Comparison of ENCODE assay signal across 8 cellular contexts in the genomic region with DNA sequence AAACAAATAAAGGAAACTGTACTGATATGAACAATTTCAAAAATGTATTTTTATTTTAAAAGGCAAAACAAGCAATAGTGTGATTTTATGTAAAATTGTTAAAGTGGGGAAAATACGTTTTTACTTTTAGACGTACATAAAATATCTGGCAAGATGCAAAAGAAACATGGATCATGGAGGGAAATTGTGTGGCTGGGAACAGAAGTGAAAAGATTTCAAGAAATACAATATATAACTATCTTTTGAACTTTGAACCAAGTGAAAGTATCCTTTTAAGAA. TPM values are rescaled to one million over a fixed set of nuclear protein-coding genes. Genes with fewer than 3 reads are reported as not detected.
DNase-seq lines count a peak whose midpoint lies in the region; ATAC-seq and TF ChIP-seq lines count a peak whose summit lies in the region.

No MANE protein-coding gene starts in this region.

- H3K9me3 ChIP-seq in right atrium auricular region (no peaks in the 10 kb centered on the region), mesenchymal stem cell (ENCODE audit: control insufficient read depth, low read length) (no peaks in the 10 kb centered on the region), uterus (no peaks in the 10 kb centered on the region)

- intact Hi-C loops in left ventricle myocardium superior (cut with micrococcal nuclease): no loop called here
- intact Hi-C loops in uterus (cut with DNase I; ENCODE audit: low total_unique reads): no loop called here

- H4K8ac ChIP-seq in mesenchymal stem cell (ENCODE audit: low read length): no peak overlapping the region

- DNase-seq in right atrium auricular region (ENCODE audit: low spot score) (no peak), left ventricle myocardium superior (no peak), brain microvascular endothelial cell (no peak), mesenchymal stem cell (peak; percentile 11), uterus (no peak), NCI-H146 treated with DMSO at 0.1 percent for 48 hours (lab: John Stamatoyannopoulos, UW; ENCODE audit: unreplicated experiment) (no peak)

- H2BK12ac ChIP-seq in mesenchymal stem cell (ENCODE audit: low read length in 2 of 2): no peak overlapping the region

- no peaks in the 10 kb centered on the region for H3K27me3 ChIP-seq in right atrium auricular region
- no peaks in the 10 kb centered on the region for H3K27me3 ChIP-seq in brain microvascular endothelial cell (replicated peaks)
- H3K27me3 ChIP-seq in mesenchymal stem cell (ENCODE audit: control insufficient read depth in 1 of 2, insufficient read depth in 1 of 2, low read length in 2 of 2): no peaks in the 10 kb centered on the region
- no peaks in the 10 kb centered on the region for H3K27me3 ChIP-seq in uterus

- H3K18ac ChIP-seq in mesenchymal stem cell (ENCODE audit: low read depth in 1 of 2, low read length in 2 of 2): no peak overlapping the region

- no peak overlapping the region for H2AK5ac ChIP-seq in mesenchymal stem cell (ENCODE audit: low read length, severe bottlenecking)

- H3K36me3 ChIP-seq in right atrium auricular region (no peaks in the 10 kb centered on the region), brain microvascular endothelial cell (replicated peaks) (no peaks in the 10 kb centered on the region), mesenchymal stem cell (ENCODE audit: control insufficient read depth in 1 of 2, insufficient read depth in 2 of 2, low read depth in 1 of 2, low read length in 2 of 2) (no peaks in the 10 kb centered on the region), uterus (no peaks in the 10 kb centered on the region)

- H2BK120ac ChIP-seq in mesenchymal stem cell (ENCODE audit: low read depth, low read length): no peak overlapping the region

- peak overlapping the region; percentile 74 for H3K4me2 ChIP-seq in mesenchymal stem cell (ENCODE audit: low read length, poor library complexity, severe bottlenecking)

- H2BK5ac ChIP-seq in mesenchymal stem cell (ENCODE audit: low read depth, low read length, poor library complexity, severe bottlenecking): no peak overlapping the region

- H3K4ac ChIP-seq in mesenchymal stem cell (ENCODE audit: low read depth in 1 of 2, low read length in 2 of 2): no peak overlapping the region

- in situ Hi-C loops in brain microvascular endothelial cell (cut with HindIII; ENCODE audit: low pct_ligation_motif_present, low sequenced_read_pairs): no loop called here

- H4K91ac ChIP-seq in mesenchymal stem cell (ENCODE audit: low read length): no peak overlapping the region

- no peak for TF ChIP-seq CTCF in right atrium auricular region (IDR thresholded peaks at IDR 0.05)
- TF ChIP-seq CTCF in brain microvascular endothelial cell (IDR thresholded peaks at IDR 0.05; ENCODE audit: low read depth, low read length, missing control alignments): no peak
- no peak for TF ChIP-seq CTCF in uterus (IDR thresholded peaks at IDR 0.05)

- 58% methylated on average over 2 of the region's 2 CpGs for WGBS in mesenchymal stem cell

- H3K4me1 ChIP-seq in right atrium auricular region: peaks cover 0 to 37% of the 10 kb centered on the region in 2 donors
- H3K4me1 ChIP-seq in mesenchymal stem cell (ENCODE audit: control insufficient read depth, insufficient read depth, low read depth, low read length): peaks cover 12% of the 10 kb centered on the region
- peaks cover 0 to 6% of the 10 kb centered on the region in 2 donors for H3K4me1 ChIP-seq in uterus

- ATAC-seq in left ventricle myocardium superior (no peak), GM19455 (IDR thresholded peaks at IDR 0.05; ENCODE audit: unreplicated experiment) (no peak), HG03025 (IDR thresholded peaks at IDR 0.05; ENCODE audit: low FRiP score, unreplicated experiment) (no peak)

- H3K9ac ChIP-seq in mesenchymal stem cell (ENCODE audit: low read length): peak overlapping the region; percentile 95

- H2AFZ ChIP-seq in mesenchymal stem cell (ENCODE audit: low read depth, low read length): no peak overlapping the region

- H3K27ac ChIP-seq in right atrium auricular region (peak overlapping the region; percentile 95 to 100), brain microvascular endothelial cell (peak overlapping the region; percentile 72), mesenchymal stem cell (ENCODE audit: low read length, poor library complexity, severe bottlenecking) (peak overlapping the region; percentile 97), uterus (peak overlapping the region; percentile 99)

- no peak overlapping the region for H3K14ac ChIP-seq in mesenchymal stem cell (ENCODE audit: low read length in 2 of 2)

- H3K79me1 ChIP-seq in mesenchymal stem cell (replicated peaks; ENCODE audit: low read length, poor library complexity, severe bottlenecking): no peaks in the 10 kb centered on the region

- H3K23ac ChIP-seq in mesenchymal stem cell (ENCODE audit: low read length in 2 of 2): no peak overlapping the region

- TF ChIP-seq POLR2A in uterus (IDR thresholded peaks at IDR 0.05): no peak

- H3K4me3 ChIP-seq in right atrium auricular region: peak overlapping the region; percentile 53 to 84
- H3K4me3 ChIP-seq in brain microvascular endothelial cell (ENCODE audit: low read depth, low read length): no peak overlapping the region
- peak overlapping the region in 1 of 2 experiments; percentile 83 for H3K4me3 ChIP-seq in mesenchymal stem cell (ENCODE audit: insufficient read depth in 1 of 2, low read depth in 1 of 2, low read length in 2 of 2)
- peak overlapping the region in 1 of 2 donors; percentile 81 for H3K4me3 ChIP-seq in uterus

- H2BK15ac ChIP-seq in mesenchymal stem cell (ENCODE audit: low read depth, poor library complexity, severe bottlenecking): no peak overlapping the region

RNA-seq across cellular contexts. Expression of a gene that starts 1.5 kb away (rescaled TPM):
- total RNA-seq in right atrium auricular region (1 to 10 TPM in 1 of 2 donors, under 1 TPM in 1; 0.75 to 1.2 TPM), left ventricle myocardium superior (2.5 TPM), uterus (10 to 100 TPM in 1 of 4 donors, 1 to 10 TPM in 2, under 1 TPM in 1; 0.26 to 21.2 (median 1.7) TPM)
- 0.66 TPM for polyA plus RNA-seq in mesenchymal stem cell (2013, experiment 1 of 2)
- 0.62 TPM for polyA plus RNA-seq in mesenchymal stem cell (2013, experiment 2 of 2)

RNA-seq across cellular contexts. Expression of a gene that starts 30.3 kb away (rescaled TPM):
- total RNA-seq in right atrium auricular region (10 to 100 TPM; 16.5 to 20.5 TPM), left ventricle myocardium superior (22.7 TPM), uterus (10 to 100 TPM in 2 of 4 donors, 1 to 10 TPM in 2; 4.1 to 19.4 (median 11.9) TPM)
- 19.7 TPM for polyA plus RNA-seq in mesenchymal stem cell (2013, experiment 1 of 2)
- polyA plus RNA-seq in mesenchymal stem cell (2013, experiment 2 of 2): 18.7 TPM

RNA-seq across cellular contexts. Expression of a gene that starts 36.1 kb away (rescaled TPM):
- total RNA-seq in right atrium auricular region: 10 to 100 TPM in 1 of 2 donors, 1 to 10 TPM in 1; 9.7 to 14.5 TPM
- 16.0 TPM for total RNA-seq in left ventricle myocardium superior
- polyA plus RNA-seq in mesenchymal stem cell (2013, experiment 1 of 2): 36.4 TPM
- polyA plus RNA-seq in mesenchymal stem cell (2013, experiment 2 of 2): 37.6 TPM
- total RNA-seq in uterus: 10 to 100 TPM in 3 of 4 donors, 1 to 10 TPM in 1; 5.6 to 38.5 (median 21.0) TPM
